8 cellular contexts compared by ENCODE assay signal in the genomic region with DNA sequence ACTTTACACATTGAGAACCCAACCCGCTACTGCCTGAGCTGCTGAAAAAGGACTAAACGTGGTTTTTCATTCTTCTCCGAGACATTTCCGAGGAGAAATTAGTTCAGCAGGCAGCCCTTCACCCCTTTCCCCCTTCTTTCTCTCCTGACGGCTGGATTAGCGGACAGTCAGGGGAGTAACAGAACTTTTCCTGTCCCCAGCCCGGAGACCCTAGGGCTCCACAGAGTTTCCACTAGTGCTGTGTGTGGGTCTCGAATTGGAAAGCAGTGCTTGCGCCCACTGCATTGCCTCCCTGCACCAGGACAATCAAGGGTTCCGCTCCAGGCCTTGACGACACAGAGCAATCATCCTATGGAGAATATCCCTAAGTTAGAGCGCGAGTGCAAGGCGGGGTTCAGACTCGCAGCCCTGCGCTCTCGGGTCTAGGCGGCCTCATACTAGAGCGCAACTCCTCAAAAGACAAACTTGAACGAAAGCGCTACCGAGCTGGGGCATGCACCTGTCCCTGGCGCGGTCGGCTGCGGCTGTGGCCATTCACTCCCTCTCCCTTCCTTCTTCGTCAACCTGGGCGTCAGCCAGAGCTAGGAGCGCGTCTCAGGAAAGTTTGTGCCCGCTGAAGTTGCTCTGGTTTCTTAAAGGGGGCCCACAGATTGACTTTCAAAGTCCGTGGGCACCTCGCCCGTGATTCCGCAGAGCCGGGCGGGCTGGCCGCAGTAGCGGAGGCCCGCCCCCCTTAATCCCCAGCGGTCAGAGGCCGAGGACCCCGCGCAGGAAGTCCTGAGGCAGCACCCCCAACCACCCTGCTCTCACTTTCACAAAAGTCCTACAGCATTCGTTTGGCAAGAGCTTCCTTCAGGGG. TPM values are rescaled to one million over a fixed set of nuclear protein-coding genes. Genes with fewer than 3 reads are reported as not detected.
DNase-seq lines count a peak whose midpoint lies in the region; ATAC-seq lines count a peak whose summit lies in the region.

No MANE protein-coding gene starts in this region.

- peaks cover 53% of the 10 kb centered on the region for H3K79me2 ChIP-seq in ACC112 (ENCODE audit: control insufficient read depth, insufficient read depth, low read length, unreplicated experiment)

- peak overlapping the region; percentile 37 for H4K91ac ChIP-seq in mesenchymal stem cell (ENCODE audit: low read length)

- H2BK12ac ChIP-seq in mesenchymal stem cell (ENCODE audit: low read length in 2 of 2), result peak overlapping the region in 1 of 2 experiments; percentile 69

- H3K36me3 ChIP-seq in ACC112 (ENCODE audit: insufficient read depth, low read length), result no peaks in the 10 kb centered on the region; the same call in 1 of the 2 replicates
- no peaks in the 10 kb centered on the region for H3K36me3 ChIP-seq in HUES64 (ENCODE audit: insufficient read depth, low read length)
- H3K36me3 ChIP-seq in mesenchymal stem cell (ENCODE audit: control insufficient read depth in 1 of 2, insufficient read depth in 2 of 2, low read depth in 1 of 2, low read length in 2 of 2), result peaks cover 9 to 10% of the 10 kb centered on the region in 2 experiments

- no peak overlapping the region for H3K9ac ChIP-seq in HUES64 (ENCODE audit: low read depth, low read length)
- H3K9ac ChIP-seq in mesenchymal stem cell (ENCODE audit: low read length), result peak overlapping the region; percentile 95

- no peak overlapping the region for H2AFZ ChIP-seq in ACC112 (ENCODE audit: low read length, unreplicated experiment)
- no peak overlapping the region for H2AFZ ChIP-seq in mesenchymal stem cell (ENCODE audit: low read depth, low read length)

- H3K4me1 ChIP-seq in ACC112 (ENCODE audit: control insufficient read depth, insufficient read depth, low read length, unreplicated experiment) (peaks cover 28% of the 10 kb centered on the region), HUES64 (ENCODE audit: insufficient read depth, low read length) (peaks cover 2% of the 10 kb centered on the region; the same call in 1 of the 2 replicates), mesenchymal stem cell (ENCODE audit: control insufficient read depth, insufficient read depth, low read depth, low read length) (peaks cover 36% of the 10 kb centered on the region)

- no peak overlapping the region for H4K8ac ChIP-seq in mesenchymal stem cell (ENCODE audit: low read length)

- 3% methylated on average over 45 of the region's 45 CpGs for WGBS in HUES64
- 5% methylated on average over 45 of the region's 45 CpGs for WGBS in mesenchymal stem cell

- DNase-seq in dedifferentiated amniotic fluid mesenchymal stem cell (ENCODE audit: extremely low spot score), result peak; percentile 38
- DNase-seq in mesenchymal stem cell, result peak; percentile 52
- no peak for DNase-seq in NAMALWA (ENCODE audit: low spot score)
- no peak for DNase-seq in T-helper 2 cell
- DNase-seq in stimulated activated naive CD4-positive, alpha-beta T cell treated with Interleukin-2 at 50 U/mL for 16 hours (lab: John Stamatoyannopoulos, UW), result no peak

- H2BK5ac ChIP-seq in mesenchymal stem cell (ENCODE audit: low read depth, low read length, poor library complexity, severe bottlenecking), result no peak overlapping the region

- no peak overlapping the region for H2BK120ac ChIP-seq in mesenchymal stem cell (ENCODE audit: low read depth, low read length)

- H3K9me3 ChIP-seq in HUES64 (ENCODE audit: insufficient read depth, low read depth, low read length) (no peaks in the 10 kb centered on the region), mesenchymal stem cell (ENCODE audit: control insufficient read depth, low read length) (no peaks in the 10 kb centered on the region)

- peak overlapping the region; percentile 97 for H3K4me2 ChIP-seq in mesenchymal stem cell (ENCODE audit: low read length, poor library complexity, severe bottlenecking)

- H3K27me3 ChIP-seq in ACC112 (ENCODE audit: insufficient read depth, low read length), result no peaks in the 10 kb centered on the region
- peaks cover 99% of the 10 kb centered on the region for H3K27me3 ChIP-seq in HUES64 (ENCODE audit: insufficient read depth, low read length)
- H3K27me3 ChIP-seq in mesenchymal stem cell (ENCODE audit: control insufficient read depth in 1 of 2, insufficient read depth in 1 of 2, low read length in 2 of 2), result peaks cover 0 to 66% of the 10 kb centered on the region in 2 experiments

- H3K14ac ChIP-seq in mesenchymal stem cell (ENCODE audit: low read length in 2 of 2), result no peak overlapping the region

- H3K4me3 ChIP-seq in ACC112 (ENCODE audit: low read depth, low read length) (peak overlapping the region; percentile 95), HUES64 (ENCODE audit: low read length) (peak overlapping the region; percentile 51), mesenchymal stem cell (ENCODE audit: insufficient read depth in 1 of 2, low read depth in 1 of 2, low read length in 2 of 2) (peak overlapping the region; percentile 60 to 89)

- peaks cover 7% of the 10 kb centered on the region for H3K79me1 ChIP-seq in mesenchymal stem cell (replicated peaks; ENCODE audit: low read length, poor library complexity, severe bottlenecking)

- H3K27ac ChIP-seq in ACC112 (ENCODE audit: low read depth, low read length), result peak overlapping the region; percentile 17; the same call in 1 of the 2 replicates
- no peak overlapping the region for H3K27ac ChIP-seq in HUES64 (ENCODE audit: low read depth, low read length)
- H3K27ac ChIP-seq in mesenchymal stem cell (ENCODE audit: low read length, poor library complexity, severe bottlenecking), result no peak overlapping the region

- H3K18ac ChIP-seq in mesenchymal stem cell (ENCODE audit: low read depth in 1 of 2, low read length in 2 of 2), result peak overlapping the region; percentile 8 to 54

- peak overlapping the region in 1 of 2 experiments; percentile 21 for H3K4ac ChIP-seq in mesenchymal stem cell (ENCODE audit: low read depth in 1 of 2, low read length in 2 of 2)

- no peak overlapping the region for H2AK5ac ChIP-seq in mesenchymal stem cell (ENCODE audit: low read length, severe bottlenecking)

- peak overlapping the region in 1 of 2 experiments; percentile 81 for H3K23ac ChIP-seq in mesenchymal stem cell (ENCODE audit: low read length in 2 of 2)

- H2BK15ac ChIP-seq in mesenchymal stem cell (ENCODE audit: low read depth, poor library complexity, severe bottlenecking), result no peak overlapping the region

- no peak for ATAC-seq in GM18909 (IDR thresholded peaks at IDR 0.05; ENCODE audit: poor library complexity, unreplicated experiment)

RNA-seq across cellular contexts. Expression of a gene that starts 0.8 kb away (rescaled TPM):
- not detected for polyA plus RNA-seq in HUES64 (2013, experiment 1 of 2)
- polyA plus RNA-seq in HUES64 (2013, experiment 2 of 2), result 0.19 TPM
- 2.6 TPM for polyA plus RNA-seq in mesenchymal stem cell (2013, experiment 1 of 2)
- 2.7 TPM for polyA plus RNA-seq in mesenchymal stem cell (2013, experiment 2 of 2)

Comparison
In these comparisons a context has a peak if more than half of its experiments do, and no peak if none do; other contexts are left out.
1. DNase-seq: peak in dedifferentiated amniotic fluid mesenchymal stem cell (single experiment) and mesenchymal stem cell (single experiment); none in NAMALWA (single experiment), T-helper 2 cell (0 of 5) and stimulated activated naive CD4-positive, alpha-beta T cell treated with Interleukin-2 at 50 U/mL for 16 hours (single experiment).
2. Peak in every context shown above with its lines, with median percentiles within 50 percentile points of each other: H3K4me3 ChIP-seq.